In the genomic region with DNA sequence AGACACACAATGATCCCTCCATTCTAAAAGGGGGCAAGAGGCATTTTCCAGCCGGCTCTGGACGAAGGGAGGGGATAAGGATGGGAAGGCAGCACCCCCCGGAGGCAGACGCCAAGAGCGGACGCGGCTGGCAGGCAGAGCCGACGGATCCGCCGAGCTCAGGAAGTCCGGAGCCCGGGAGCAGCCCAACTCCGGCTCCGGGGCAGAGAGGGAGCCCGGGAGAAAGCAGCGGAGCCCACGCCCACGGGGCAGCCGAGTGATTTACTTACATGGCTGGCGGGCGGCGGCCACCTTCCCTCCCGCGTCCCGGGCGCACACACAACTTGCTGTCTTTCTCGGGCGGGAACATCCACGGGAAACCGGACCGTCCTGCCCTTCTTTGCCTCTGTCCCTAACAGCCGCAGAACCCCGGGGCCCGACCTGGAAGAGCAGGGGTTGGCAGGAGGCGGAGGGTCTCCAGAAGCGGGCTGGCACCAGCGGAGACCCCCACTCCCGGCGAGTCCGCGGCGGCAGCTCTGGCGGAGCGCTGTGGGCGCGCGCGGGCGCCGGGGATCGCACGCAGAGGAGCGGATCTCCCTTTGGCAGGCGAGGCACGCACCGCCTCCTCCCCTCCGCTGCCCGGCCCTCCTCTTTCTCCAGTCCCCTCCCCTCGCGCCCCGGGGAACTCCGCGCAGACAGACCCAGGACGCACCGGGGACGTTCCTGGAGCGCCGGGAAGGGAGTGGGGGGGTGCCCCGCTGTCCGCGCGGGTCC, we compare ENCODE assay signal across 1 cellular context.
TF ChIP-seq lines count a peak whose summit lies in the region.

Gene LHFPL6, minus strand, starts transcription at position 580 of the 753 bp plus-strand sequence.

TF ChIP-seq in HEK293, 187 proteins besides CTCF, POLR2A, EP300 and RAD21 (continued from another document and continues in another):
- peak; percentile 94 for TF ChIP-seq ZBTB26 (tag by site-specific recombination; optimal IDR thresholded peaks at IDR 0.05)
- no peak for TF ChIP-seq ZNF292 (tag by site-specific recombination; IDR thresholded peaks at IDR 0.05; ENCODE audit: borderline replicate concordance, low read depth)
- TF ChIP-seq INSM2 (tag by site-specific recombination; IDR thresholded peaks at IDR 0.05) = no peak; the same call in 1 of the 2 replicates
- TF ChIP-seq PBX3 (CRISPR knock-in tag; IDR thresholded peaks at IDR 0.05) = peak; percentile 49; the same call in 1 of the 2 replicates
- peak; percentile 78 for TF ChIP-seq ZNF501 (tag by site-specific recombination; IDR thresholded peaks at IDR 0.05)
- TF ChIP-seq ZNF600 (tag by site-specific recombination; IDR thresholded peaks at IDR 0.05) = peak; percentile 89; the same call in 1 of the 2 replicates
- TF ChIP-seq ZBTB8A (tag by site-specific recombination; IDR thresholded peaks at IDR 0.05) = peak; percentile 82
- no peak for TF ChIP-seq ZSCAN23 (tag by site-specific recombination; IDR thresholded peaks at IDR 0.05)
- TF ChIP-seq ZEB2 (tag by site-specific recombination; IDR thresholded peaks at IDR 0.05) = peak; percentile 74
- 0 out of 2 replicates have a peak, but pooled peaks have one; percentile 12 for TF ChIP-seq ZNF629 (tag by site-specific recombination; IDR thresholded peaks at IDR 0.05)
- peak; percentile 78 for TF ChIP-seq ZBTB48 (tag by site-specific recombination; IDR thresholded peaks at IDR 0.05)
- TF ChIP-seq ZNF366 (tag by site-specific recombination; conservative IDR thresholded peaks at IDR 0.05) = peak; percentile 80
- TF ChIP-seq ZNF423 (tag by site-specific recombination; IDR thresholded peaks at IDR 0.05) = peak; percentile 95
- peak; percentile 75; the same call in 1 of the 2 replicates for TF ChIP-seq ZSCAN5A (tag by site-specific recombination; IDR thresholded peaks at IDR 0.05)
- peak; percentile 8; the same call in 1 of the 2 replicates for TF ChIP-seq KLF8 (tag by site-specific recombination; IDR thresholded peaks at IDR 0.05)
- 0 out of 2 replicates have a peak, but pooled peaks have one; percentile 27 for TF ChIP-seq ZSCAN30 (tag by site-specific recombination; IDR thresholded peaks at IDR 0.05)
- TF ChIP-seq ZNF398 (tag by site-specific recombination; IDR thresholded peaks at IDR 0.05) = peak; percentile 50
- peak; percentile 76 for TF ChIP-seq ZNF660 (tag by site-specific recombination; IDR thresholded peaks at IDR 0.05)
- peak; percentile 66 for TF ChIP-seq GLIS2 (tag by site-specific recombination; IDR thresholded peaks at IDR 0.05)
- TF ChIP-seq ZFHX2 (tag by site-specific recombination; conservative IDR thresholded peaks at IDR 0.05) = peak; percentile 57
- no peak for TF ChIP-seq SALL2 (tag by site-specific recombination; IDR thresholded peaks at IDR 0.05; ENCODE audit: borderline replicate concordance)
- TF ChIP-seq, protein P1, sequence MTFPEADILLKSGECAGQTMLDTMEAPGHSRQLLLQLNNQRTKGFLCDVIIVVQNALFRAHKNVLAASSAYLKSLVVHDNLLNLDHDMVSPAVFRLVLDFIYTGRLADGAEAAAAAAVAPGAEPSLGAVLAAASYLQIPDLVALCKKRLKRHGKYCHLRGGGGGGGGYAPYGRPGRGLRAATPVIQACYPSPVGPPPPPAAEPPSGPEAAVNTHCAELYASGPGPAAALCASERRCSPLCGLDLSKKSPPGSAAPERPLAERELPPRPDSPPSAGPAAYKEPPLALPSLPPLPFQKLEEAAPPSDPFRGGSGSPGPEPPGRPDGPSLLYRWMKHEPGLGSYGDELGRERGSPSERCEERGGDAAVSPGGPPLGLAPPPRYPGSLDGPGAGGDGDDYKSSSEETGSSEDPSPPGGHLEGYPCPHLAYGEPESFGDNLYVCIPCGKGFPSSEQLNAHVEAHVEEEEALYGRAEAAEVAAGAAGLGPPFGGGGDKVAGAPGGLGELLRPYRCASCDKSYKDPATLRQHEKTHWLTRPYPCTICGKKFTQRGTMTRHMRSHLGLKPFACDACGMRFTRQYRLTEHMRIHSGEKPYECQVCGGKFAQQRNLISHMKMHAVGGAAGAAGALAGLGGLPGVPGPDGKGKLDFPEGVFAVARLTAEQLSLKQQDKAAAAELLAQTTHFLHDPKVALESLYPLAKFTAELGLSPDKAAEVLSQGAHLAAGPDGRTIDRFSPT (tag by site-specific recombination; IDR thresholded peaks at IDR 0.05) = peak; percentile 72
- peak; percentile 29; the same call in 1 of the 2 replicates for TF ChIP-seq KLF16 (tag by site-specific recombination; IDR thresholded peaks at IDR 0.05)
- TF ChIP-seq, protein P2, sequence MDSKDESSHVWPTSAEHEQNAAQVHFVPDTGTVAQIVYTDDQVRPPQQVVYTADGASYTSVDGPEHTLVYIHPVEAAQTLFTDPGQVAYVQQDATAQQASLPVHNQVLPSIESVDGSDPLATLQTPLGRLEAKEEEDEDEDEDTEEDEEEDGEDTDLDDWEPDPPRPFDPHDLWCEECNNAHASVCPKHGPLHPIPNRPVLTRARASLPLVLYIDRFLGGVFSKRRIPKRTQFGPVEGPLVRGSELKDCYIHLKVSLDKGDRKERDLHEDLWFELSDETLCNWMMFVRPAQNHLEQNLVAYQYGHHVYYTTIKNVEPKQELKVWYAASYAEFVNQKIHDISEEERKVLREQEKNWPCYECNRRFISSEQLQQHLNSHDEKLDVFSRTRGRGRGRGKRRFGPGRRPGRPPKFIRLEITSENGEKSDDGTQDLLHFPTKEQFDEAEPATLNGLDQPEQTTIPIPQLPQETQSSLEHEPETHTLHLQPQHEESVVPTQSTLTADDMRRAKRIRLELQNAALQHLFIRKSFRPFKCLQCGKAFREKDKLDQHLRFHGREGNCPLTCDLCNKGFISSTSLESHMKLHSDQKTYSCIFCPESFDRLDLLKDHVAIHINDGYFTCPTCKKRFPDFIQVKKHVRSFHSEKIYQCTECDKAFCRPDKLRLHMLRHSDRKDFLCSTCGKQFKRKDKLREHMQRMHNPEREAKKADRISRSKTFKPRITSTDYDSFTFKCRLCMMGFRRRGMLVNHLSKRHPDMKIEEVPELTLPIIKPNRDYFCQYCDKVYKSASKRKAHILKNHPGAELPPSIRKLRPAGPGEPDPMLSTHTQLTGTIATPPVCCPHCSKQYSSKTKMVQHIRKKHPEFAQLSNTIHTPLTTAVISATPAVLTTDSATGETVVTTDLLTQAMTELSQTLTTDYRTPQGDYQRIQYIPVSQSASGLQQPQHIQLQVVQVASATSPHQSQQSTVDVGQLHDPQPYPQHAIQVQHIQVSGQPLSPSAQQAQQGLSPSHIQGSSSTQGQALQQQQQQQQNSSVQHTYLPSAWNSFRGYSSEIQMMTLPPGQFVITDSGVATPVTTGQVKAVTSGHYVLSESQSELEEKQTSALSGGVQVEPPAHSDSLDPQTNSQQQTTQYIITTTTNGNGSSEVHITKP (tag by site-specific recombination; IDR thresholded peaks at IDR 0.05) = peak; percentile 83
- TF ChIP-seq ZNF248 (tag by site-specific recombination; IDR thresholded peaks at IDR 0.05) = no peak
- no peak for TF ChIP-seq ZFP41 (tag by site-specific recombination; IDR thresholded peaks at IDR 0.05; ENCODE audit: borderline replicate concordance)
- TF ChIP-seq KLF17 (tag by site-specific recombination; IDR thresholded peaks at IDR 0.05) = peak; percentile 41; the same call in 1 of the 2 replicates
- TF ChIP-seq ZNF202 (tag by site-specific recombination; IDR thresholded peaks at IDR 0.05; ENCODE audit: borderline replicate concordance) = no peak
- peak; percentile 65 for TF ChIP-seq PATZ1 (tag by site-specific recombination; IDR thresholded peaks at IDR 0.05)
- no peak for TF ChIP-seq ZNF174 (tag by site-specific recombination; IDR thresholded peaks at IDR 0.05)
- TF ChIP-seq ZNF391 (tag by site-specific recombination; IDR thresholded peaks at IDR 0.05; ENCODE audit: borderline replicate concordance, low read depth) = peak; percentile 48; the same call in 1 of the 2 replicates
- TF ChIP-seq, protein P3, sequence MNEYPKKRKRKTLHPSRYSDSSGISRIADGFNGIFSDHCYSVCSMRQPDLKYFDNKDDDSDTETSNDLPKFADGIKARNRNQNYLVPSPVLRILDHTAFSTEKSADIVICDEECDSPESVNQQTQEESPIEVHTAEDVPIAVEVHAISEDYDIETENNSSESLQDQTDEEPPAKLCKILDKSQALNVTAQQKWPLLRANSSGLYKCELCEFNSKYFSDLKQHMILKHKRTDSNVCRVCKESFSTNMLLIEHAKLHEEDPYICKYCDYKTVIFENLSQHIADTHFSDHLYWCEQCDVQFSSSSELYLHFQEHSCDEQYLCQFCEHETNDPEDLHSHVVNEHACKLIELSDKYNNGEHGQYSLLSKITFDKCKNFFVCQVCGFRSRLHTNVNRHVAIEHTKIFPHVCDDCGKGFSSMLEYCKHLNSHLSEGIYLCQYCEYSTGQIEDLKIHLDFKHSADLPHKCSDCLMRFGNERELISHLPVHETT (tag by site-specific recombination; IDR thresholded peaks at IDR 0.05) = no peak
- no peak for TF ChIP-seq ZBTB6 (tag by site-specific recombination; IDR thresholded peaks at IDR 0.05)
